ENCODE assay signal across 18 cellular contexts in genomic region chr20:42986143-42986773, GRCh38.
DNase-seq lines count a peak whose midpoint lies in the region; ATAC-seq, FAIRE-seq and TF ChIP-seq lines count a peak whose summit lies in the region.
"Had no signal": no experiment of that assay in that cellular context is flagged by ENCODE, and none has a peak within 500 bp of the region (broad histone marks: within the 10 kb centered on the region; RNA-seq: fewer than 3 reads in every experiment).

No MANE protein-coding gene starts in this region.

- no peak overlapping the region for H3K9ac ChIP-seq in H1 (replicated peaks in 1 of 4; ENCODE audit: extremely low read depth in 1 of 4, low read depth in 3 of 4, low read length in 3 of 4)

- H4K91ac ChIP-seq in H1 (replicated peaks; ENCODE audit: insufficient read length, low read length): no peak overlapping the region

- no peaks in the 10 kb centered on the region for H3K9me3 ChIP-seq in H1 (ENCODE audit: insufficient read depth in 2 of 2, low read depth in 1 of 2, low read length in 1 of 2)
- H3K9me3 ChIP-seq in MG63: no peaks in the 10 kb centered on the region

- POLR2A ChIA-PET in H1 (lab: Charles Lee; ENCODE audit: partially characterized antibody): no interaction called here

- TF ChIP-seq CTCF in H1 (IDR thresholded peaks at IDR 0.05; ENCODE audit: control extremely low read depth in 1 of 3, insufficient read depth in 1 of 3, low read depth in 1 of 3, low read length in 3 of 3): no peak

- H3K4me1 Mint-ChIP-seq in activated naive CD8-positive, alpha-beta T cell treated with anti-CD3 and anti-CD28 coated beads, Interleukin-2, amount 50 U/mL, for 24 hours: no peaks in the 10 kb centered on the region
- H3K4me1 Mint-ChIP-seq: CD14-positive monocyte had no signal

- no peaks in the 10 kb centered on the region for H3K36me3 Mint-ChIP-seq in activated naive CD8-positive, alpha-beta T cell treated with anti-CD3 and anti-CD28 coated beads, Interleukin-2, amount 50 U/mL, for 24 hours (ENCODE audit: low read depth)
- H3K36me3 Mint-ChIP-seq: CD14-positive monocyte had no signal

- H4K8ac ChIP-seq in H1 (ENCODE audit: extremely low read depth, insufficient read depth, low read length): peak overlapping the region; percentile 22; the same call in 1 of the 2 replicates

- no peak overlapping the region for H3K4me3 Mint-ChIP-seq in activated naive CD8-positive, alpha-beta T cell treated with anti-CD3 and anti-CD28 coated beads, Interleukin-2, amount 50 U/mL, for 24 hours
- H3K4me3 Mint-ChIP-seq: CD14-positive monocyte, HFFc6 had no signal

- H3K27ac Mint-ChIP-seq in activated naive CD8-positive, alpha-beta T cell treated with anti-CD3 and anti-CD28 coated beads, Interleukin-2, amount 50 U/mL, for 24 hours: no peak overlapping the region
- H3K27ac Mint-ChIP-seq: CD14-positive monocyte, HFFc6 had no signal

- H2BK12ac ChIP-seq in H1 (ENCODE audit: low read depth, low read length): no peak overlapping the region

- H2BK20ac ChIP-seq in H1 (ENCODE audit: low read length): no peak overlapping the region

- H3K23ac ChIP-seq in H1 (ENCODE audit: insufficient read length): no peak overlapping the region

- H2BK5ac ChIP-seq in H1 (ENCODE audit: low read depth, low read length): no peak overlapping the region

- TF ChIP-seq EP300 in H1 (IDR thresholded peaks at IDR 0.05; ENCODE audit: borderline replicate concordance in 1 of 2, low read depth in 2 of 2, low read length in 2 of 2): no peak

- no peak overlapping the region for H2AK5ac ChIP-seq in H1 (ENCODE audit: low read depth, low read length)

- H3K36me3 ChIP-seq in H1 (ENCODE audit: control insufficient read depth in 2 of 4, insufficient read depth in 4 of 4, low read length in 3 of 4) (no peaks in the 10 kb centered on the region), MG63 (no peaks in the 10 kb centered on the region)

- no peak overlapping the region for H3K4ac ChIP-seq in H1 (replicated peaks; ENCODE audit: insufficient read length, low read depth, low read length)

- no peak overlapping the region for H2BK120ac ChIP-seq in H1 (replicated peaks; ENCODE audit: low read depth, low read length)

- DNase-seq in NCI-H748 (lab: John Stamatoyannopoulos, UW; ENCODE audit: unreplicated experiment): peak; percentile 22
- DNase-seq in NCI-H748 treated with DMSO at 0.1 percent for 48 hours (lab: John Stamatoyannopoulos, UW): no peak
- peak; percentile 38 for DNase-seq in NCI-H2029 treated with DMSO at 0.1 percent for 48 hours (lab: John Stamatoyannopoulos, UW)
- no peak for DNase-seq in H1 (ENCODE audit: low read depth in 1 of 2, low spot score in 2 of 2)
- peak; percentile 61 for DNase-seq in pons (ENCODE audit: low spot score)
- no peak for DNase-seq in activated naive CD8-positive, alpha-beta T cell treated with anti-CD3 and anti-CD28 coated beads, Interleukin-2, amount 50 U/mL, for 24 hours
- no peak for DNase-seq in MG63
- DNase-seq: AML-193, DMS79, HFFc6, NCI-H1694 treated with DMSO at 0.1 percent for 48 hours, NCI-H226, OCI-M1, SHP77 treated with DMSO at 0.1 percent for 48 hours had no signal

- CTCF ChIA-PET in H1 (lab: Charles Lee; ENCODE audit: partially characterized antibody): interaction anchor here (0.7 to 2.1 kb wide), 9 partner anchors 9 to 421 kb away, joined by 3 to 4 read pairs (median 3); no protein-coding TSS in a partner anchor

- no peak for TF ChIP-seq RAD21 in H1 (IDR thresholded peaks at IDR 0.05 in 1 of 2, conservative IDR thresholded peaks at IDR 0.05 in 1 of 2; ENCODE audit: low read depth in 2 of 2, low read length in 2 of 2)

- H2BK15ac ChIP-seq in H1 (ENCODE audit: low read length): no peak overlapping the region

- no peak overlapping the region for H3K4me3 ChIP-seq in H1 (ENCODE audit: extremely low read depth in 1 of 4, insufficient read depth in 2 of 4, low read depth in 3 of 4, low read length in 4 of 4)
- H3K4me3 ChIP-seq in MG63: no peak overlapping the region

- no peaks in the 10 kb centered on the region for H3K79me2 ChIP-seq in H1 (ENCODE audit: control insufficient read depth in 1 of 2, insufficient read depth in 2 of 2, low read length in 2 of 2)

- no peak for ATAC-seq in activated naive CD8-positive, alpha-beta T cell treated with anti-CD3 and anti-CD28 coated beads, Interleukin-2, amount 50 U/mL, for 24 hours
- ATAC-seq in HG02571 (IDR thresholded peaks at IDR 0.05; ENCODE audit: unreplicated experiment): no peak
- ATAC-seq: SK-N-SH treated with all-trans-retinoic acid at 6 μM for 48 hours had no signal

- H3K79me1 ChIP-seq in H1 (ENCODE audit: low read depth, low read length): no peaks in the 10 kb centered on the region

- H3K27ac ChIP-seq in H1 (ENCODE audit: low read depth, low read length): no peak overlapping the region
- H3K27ac ChIP-seq: 22Rv1 had no signal

- H2AFZ ChIP-seq in H1 (ENCODE audit: low read length): no peak overlapping the region

- WGBS in H1 (ENCODE audit: extremely low coverage in 1 of 2, insufficient coverage in 1 of 2, insufficient read length in 1 of 2, insufficient replicate concordance in 2 of 2, low coverage in 1 of 2, low lambda C conversion rate in 2 of 2, missing lambda C conversion rate in 1 of 2), 2 experiments: 88% methylated on average over 9 of the region's 9 CpGs; no CpG with 5 or more reads in 1 of the 2 experiments

- no peaks in the 10 kb centered on the region; the same call in 1 of the 2 replicates for H3K23me2 ChIP-seq in H1 (ENCODE audit: low read depth, low read length)

- H3K56ac ChIP-seq in H1 (replicated peaks; ENCODE audit: insufficient read length, low read depth, low read length): no peak overlapping the region

- no peaks in the 10 kb centered on the region for H3K27me3 Mint-ChIP-seq in activated naive CD8-positive, alpha-beta T cell treated with anti-CD3 and anti-CD28 coated beads, Interleukin-2, amount 50 U/mL, for 24 hours

- H4K5ac ChIP-seq in H1 (ENCODE audit: insufficient read length, low read depth, low read length): no peak overlapping the region

- no peak for FAIRE-seq in H1 (lab: Jason Lieb, UNC)

- peaks cover 0 to 1% of the 10 kb centered on the region in 2 experiments for H4K20me1 ChIP-seq in H1 (replicated peaks in 1 of 2; ENCODE audit: control insufficient read depth in 1 of 2, insufficient read depth in 2 of 2, low read length in 2 of 2)

- no peak overlapping the region for H3K4me2 ChIP-seq in H1 (ENCODE audit: insufficient read depth in 1 of 2, low read depth in 2 of 2, low read length in 2 of 2)

- no peak overlapping the region for H3K14ac ChIP-seq in H1 (ENCODE audit: insufficient read length)

- TF ChIP-seq POLR2A in H1 (IDR thresholded peaks at IDR 0.05; ENCODE audit: control extremely low read depth in 1 of 2, low read depth in 2 of 2, low read length in 2 of 2): no peak

- peaks cover 0 to 7% (median 4%) of the 10 kb centered on the region in 4 experiments; a peak in 5 of 7 replicates for H3K4me1 ChIP-seq in H1 (replicated peaks in 1 of 4; ENCODE audit: control insufficient read depth in 3 of 4, insufficient read depth in 4 of 4, low read length in 3 of 4)

- 0 out of 7 replicates have a peak, but pooled peaks cover 0 to 1% (median 0%) of the 10 kb centered on the region in 4 experiments for H3K27me3 ChIP-seq in H1 (replicated peaks in 1 of 4; ENCODE audit: control insufficient read depth in 3 of 4, extremely low read depth in 1 of 4, insufficient read depth in 3 of 4, low read length in 3 of 4)
- H3K27me3 ChIP-seq in MG63: no peaks in the 10 kb centered on the region; the same call in 1 of the 2 replicates

- H3K18ac ChIP-seq in H1 (ENCODE audit: extremely low read depth, low read length): no peak overlapping the region

- no peaks in the 10 kb centered on the region for H3K9me3 Mint-ChIP-seq in activated naive CD8-positive, alpha-beta T cell treated with anti-CD3 and anti-CD28 coated beads, Interleukin-2, amount 50 U/mL, for 24 hours

TF ChIP-seq in H1, 55 proteins besides CTCF, POLR2A, EP300 and RAD21 (continues in another document):
- TF ChIP-seq SAP30 (IDR thresholded peaks at IDR 0.05; ENCODE audit: insufficient read depth, insufficient replicate concordance, low read length) (no peak), BRCA1 (IDR thresholded peaks at IDR 0.05; ENCODE audit: low read depth, low read length) (no peak), NRF1 (IDR thresholded peaks at IDR 0.05; ENCODE audit: low read depth, low read length) (no peak), CEBPB (IDR thresholded peaks at IDR 0.05; ENCODE audit: low read depth, low read length) (no peak), SUZ12 (IDR thresholded peaks at IDR 0.05; ENCODE audit: low read length) (no peak), EGR1 (IDR thresholded peaks at IDR 0.05; ENCODE audit: borderline replicate concordance, low read depth, low read length) (no peak)

Comparison
In these comparisons a context has a peak if more than half of its experiments do, and no peak if none do; other contexts are left out.
1. DNase-seq: peak in NCI-H748 (single experiment), NCI-H2029 treated with DMSO at 0.1 percent for 48 hours (single experiment) and pons (single experiment); none in NCI-H748 treated with DMSO at 0.1 percent for 48 hours (single experiment), H1 (0 of 2), activated naive CD8-positive, alpha-beta T cell treated with anti-CD3 and anti-CD28 coated beads, Interleukin-2, amount 50 U/mL, for 24 hours (single experiment) and MG63 (single experiment).